In the genomic region with DNA sequence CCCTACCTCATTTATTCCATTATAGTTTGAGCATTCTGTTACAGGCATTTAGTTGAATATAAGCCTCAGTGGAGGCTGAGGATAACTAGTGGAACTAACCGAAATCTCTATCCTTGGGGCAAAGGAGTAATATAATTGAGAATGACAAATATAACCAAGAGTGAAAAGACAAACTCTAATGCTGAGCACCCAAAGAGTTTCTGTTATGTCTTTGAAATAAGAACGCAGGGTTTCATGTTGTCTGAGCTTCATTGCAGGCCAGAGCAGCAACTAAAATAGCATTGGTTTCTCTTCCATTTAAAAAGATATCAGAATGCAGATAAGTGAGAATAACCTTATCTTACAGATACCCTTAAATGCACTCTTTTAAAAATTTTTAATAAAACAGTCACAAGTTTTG, we compare ENCODE assay signal across 31 cellular contexts.
"Had no signal": no experiment of that assay in that cellular context is flagged by ENCODE, and none has a peak within 500 bp of the region (broad histone marks: within the 10 kb centered on the region; RNA-seq: fewer than 3 reads in every experiment).

No MANE protein-coding gene starts in this region.

- DNase-seq: activated CD4-positive, alpha-beta memory T cell treated with anti-CD3 and anti-CD28 coated beads, Interleukin-2, amount 10 ng/mL, durations not matched to agents 7 days and 5 days; activated CD4-positive, alpha-beta T cell treated with anti-CD3 and anti-CD28 coated beads for 1 hour; activated CD4-positive, alpha-beta T cell treated with anti-CD3 and anti-CD28 coated beads for 36 hours; activated CD4-positive, alpha-beta T cell treated with anti-CD3 and anti-CD28 coated beads for 48 hours; activated CD4-positive, alpha-beta T cell treated with anti-CD3 and anti-CD28 coated beads, Interleukin-2, amount 10 ng/mL, durations not matched to agents 7 days and 5 days; activated CD4-positive, alpha-beta T cell treated with anti-CD3 and anti-CD28 coated beads, Interleukin-2, amount 50 U/mL, for 48 hours; activated CD4-positive, CD25-positive, alpha-beta regulatory T cell; activated CD8-positive, alpha-beta memory T cell treated with anti-CD3 and anti-CD28 coated beads for 24 hours; activated CD8-positive, alpha-beta memory T cell treated with anti-CD3 and anti-CD28 coated beads, Interleukin-2, amount 10 ng/mL, durations not matched to agents 7 days and 5 days; activated CD8-positive, alpha-beta memory T cell treated with anti-CD3 and anti-CD28 coated beads, Interleukin-2, amount 50 U/mL, for 48 hours; activated CD8-positive, alpha-beta T cell treated with anti-CD3 and anti-CD28 coated beads, Interleukin-2, amount 10 ng/mL, durations not matched to agents 7 days and 5 days; activated effector memory CD4-positive, alpha-beta T cell treated with Interleukin-2 at 50 U/mL for 16 hours; activated gamma-delta T cell; activated naive CD4-positive, alpha-beta T cell treated with anti-CD3 and anti-CD28 coated beads, Interleukin-2, amount 10 ng/mL, durations not matched to agents 7 days and 5 days; activated naive CD4-positive, alpha-beta T cell treated with Interleukin-2 at 50 U/mL for 16 hours; activated naive CD8-positive, alpha-beta T cell treated with anti-CD3 and anti-CD28 coated beads, Interleukin-2, amount 10 ng/mL, durations not matched to agents 7 days and 5 days; activated naive CD8-positive, alpha-beta T cell treated with anti-CD3 and anti-CD28 coated beads, Interleukin-2, amount 50 U/mL, for 24 hours; activated T-cell treated with anti-CD3 and anti-CD28 coated beads, Interleukin-2, amount 50 U/mL, for 24 hours; activated T-cell treated with anti-CD3 and anti-CD28 coated beads, Interleukin-2, amount 50 U/mL, for 48 hours; amygdala; anterior cingulate cortex; caudate nucleus; cerebellar nuclear complex; T-helper 1 cell; T-helper 2 cell; T-helper 9 cell; WERI-Rb-1 had no signal

- H3K27me3 ChIP-seq: ascending aorta, cardiac muscle cell had no signal

- H3K36me3 ChIP-seq: ascending aorta, cardiac muscle cell, WERI-Rb-1 had no signal

- H3K27ac ChIP-seq: ascending aorta, cardiac muscle cell, WERI-Rb-1 had no signal

- ATAC-seq: activated CD4-positive, alpha-beta T cell treated with anti-CD3 and anti-CD28 coated beads for 36 hours; activated CD4-positive, CD25-positive, alpha-beta regulatory T cell treated with anti-CD3 and anti-CD28 coated beads, Interleukin-2, amount 50 U/mL, for 24 hours; activated CD8-positive, alpha-beta memory T cell treated with anti-CD3 and anti-CD28 coated beads, Interleukin-2, amount 10 ng/mL, durations not matched to agents 7 days and 5 days; activated CD8-positive, alpha-beta T cell treated with anti-CD3 and anti-CD28 coated beads, Interleukin-2, amount 10 ng/mL, durations not matched to agents 7 days and 5 days; activated naive CD8-positive, alpha-beta T cell treated with anti-CD3 and anti-CD28 coated beads, Interleukin-2, amount 50 U/mL, for 24 hours; WTC11 had no signal

- H3K4me3 ChIP-seq: ascending aorta, cardiac muscle cell had no signal
